ENCODE assay signal across 8 cellular contexts in the genomic region with DNA sequence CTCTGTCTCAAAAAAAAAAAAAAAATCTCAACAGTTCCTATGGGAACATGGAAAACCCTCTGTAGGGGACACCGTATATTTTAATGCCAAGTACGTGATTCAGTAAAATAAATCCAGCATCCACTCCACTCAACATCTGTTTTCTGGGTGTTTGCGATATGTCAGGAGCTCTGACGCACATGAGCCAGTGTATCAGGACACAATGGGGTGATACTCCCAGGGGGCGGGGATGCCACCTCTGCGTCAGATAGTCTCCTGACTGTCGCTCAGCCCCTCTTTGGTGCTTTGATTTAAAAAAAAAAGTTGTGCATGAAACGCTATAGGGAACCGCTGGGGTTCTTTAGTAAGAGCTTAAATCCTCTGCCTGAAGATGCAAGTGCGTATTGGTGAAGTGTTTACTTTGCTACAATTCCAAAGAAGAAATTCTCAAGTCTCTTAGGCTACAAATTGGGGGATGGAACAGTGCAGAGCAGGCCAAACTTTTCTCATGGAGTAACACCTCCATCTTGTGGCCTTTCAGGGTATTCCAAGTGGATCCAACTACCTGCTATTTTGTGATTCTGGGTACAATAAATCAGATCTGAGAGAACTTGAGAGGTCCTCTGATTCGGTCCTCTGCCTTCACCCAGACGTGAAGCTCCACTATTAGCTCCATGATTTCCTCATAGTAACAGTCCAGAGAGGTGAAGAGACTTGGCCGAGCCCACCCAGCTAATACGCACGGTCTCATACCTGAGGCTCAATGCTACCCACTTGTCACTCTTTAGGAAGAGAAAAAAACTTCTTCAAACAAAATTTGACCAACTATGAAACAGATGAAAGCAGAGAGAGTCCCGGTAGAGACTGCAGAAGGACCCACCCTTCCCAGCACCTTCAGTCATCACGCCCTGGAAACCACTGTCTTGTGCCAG. TPM values are rescaled to one million over a fixed set of nuclear protein-coding genes. Genes with fewer than 3 reads are reported as not detected.
A peak's percentile ranks its signal among the peaks of the same experiment; 100 is the strongest.
DNase-seq lines count a peak whose midpoint lies in the region; TF ChIP-seq lines count a peak whose summit lies in the region.

No MANE protein-coding gene starts in this region.

- no peak overlapping the region for H3K27ac Mint-ChIP-seq in activated CD4-positive, alpha-beta T cell treated with anti-CD3 and anti-CD28 coated beads, Interleukin-2, amount 10 ng/mL, durations not matched to agents 24 days and 14 days

- TF ChIP-seq CTCF in fibroblast of mammary gland (conservative IDR thresholded peaks at IDR 0.05; ENCODE audit: control insufficient read depth, insufficient read depth, low read depth, low read length): peak; percentile 87

- no peaks in the 10 kb centered on the region for H3K36me3 Mint-ChIP-seq in activated CD4-positive, alpha-beta T cell treated with anti-CD3 and anti-CD28 coated beads, Interleukin-2, amount 10 ng/mL, durations not matched to agents 24 days and 14 days (ENCODE audit: low read depth)

- peak; percentile 75 for DNase-seq in activated CD4-positive, alpha-beta T cell treated with anti-CD3 and anti-CD28 coated beads, Interleukin-2, amount 10 ng/mL, durations not matched to agents 24 days and 14 days
- no peak for DNase-seq in activated CD4-positive, alpha-beta T cell treated with anti-CD3 and anti-CD28 coated beads for 1 hour
- DNase-seq in LoVo (ENCODE audit: low spot score) (peak; percentile 72), SW480 (ENCODE audit: low spot score) (peak; percentile 54), fibroblast of mammary gland (ENCODE audit: low read depth) (peak; percentile 76), non-pigmented ciliary epithelial cell (ENCODE audit: low read depth) (peak; percentile 51), amniotic stem cell (lab: John Stamatoyannopoulos, UW) (no peak), NK-92 (lab: John Stamatoyannopoulos, UW; ENCODE audit: unreplicated experiment) (no peak)

- no peaks in the 10 kb centered on the region for H3K27me3 Mint-ChIP-seq in activated CD4-positive, alpha-beta T cell treated with anti-CD3 and anti-CD28 coated beads, Interleukin-2, amount 10 ng/mL, durations not matched to agents 24 days and 14 days

- intact Hi-C loops in activated CD4-positive, alpha-beta T cell treated with anti-CD3 and anti-CD28 coated beads, Interleukin-2, amount 10 ng/mL, durations not matched to agents 24 days and 14 days (cut with micrococcal nuclease): loop anchor here (1.0 to 2.0 kb wide), 2 partner anchors 20 to 57 kb away; no protein-coding TSS in a partner anchor

- no peak overlapping the region for H3K4me3 Mint-ChIP-seq in activated CD4-positive, alpha-beta T cell treated with anti-CD3 and anti-CD28 coated beads, Interleukin-2, amount 10 ng/mL, durations not matched to agents 24 days and 14 days

- H3K4me3 ChIP-seq in fibroblast of mammary gland (ENCODE audit: control insufficient read depth, low read depth, low read length): no peak overlapping the region

- H3K9me3 Mint-ChIP-seq in activated CD4-positive, alpha-beta T cell treated with anti-CD3 and anti-CD28 coated beads, Interleukin-2, amount 10 ng/mL, durations not matched to agents 24 days and 14 days: no peaks in the 10 kb centered on the region

- no peaks in the 10 kb centered on the region for H3K4me1 Mint-ChIP-seq in activated CD4-positive, alpha-beta T cell treated with anti-CD3 and anti-CD28 coated beads, Interleukin-2, amount 10 ng/mL, durations not matched to agents 24 days and 14 days

RNA-seq across cellular contexts. Expression of a gene that starts 9.3 kb away (rescaled TPM):
- not detected in 2 replicates for total RNA-seq in activated CD4-positive, alpha-beta T cell treated with anti-CD3 and anti-CD28 coated beads, Interleukin-2, amount 10 ng/mL, durations not matched to agents 24 days and 14 days

Comparison
In these comparisons a context has a peak if more than half of its experiments do, and no peak if none do; other contexts are left out.
1. DNase-seq: peak in activated CD4-positive, alpha-beta T cell treated with anti-CD3 and anti-CD28 coated beads, Interleukin-2, amount 10 ng/mL, durations not matched to agents 24 days and 14 days (single experiment), LoVo (single experiment), SW480 (single experiment), fibroblast of mammary gland (single experiment) and non-pigmented ciliary epithelial cell (single experiment); none in activated CD4-positive, alpha-beta T cell treated with anti-CD3 and anti-CD28 coated beads for 1 hour (single experiment), amniotic stem cell (single experiment) and NK-92 (single experiment).